1 cellular context compared by ENCODE assay signal in the genomic region with DNA sequence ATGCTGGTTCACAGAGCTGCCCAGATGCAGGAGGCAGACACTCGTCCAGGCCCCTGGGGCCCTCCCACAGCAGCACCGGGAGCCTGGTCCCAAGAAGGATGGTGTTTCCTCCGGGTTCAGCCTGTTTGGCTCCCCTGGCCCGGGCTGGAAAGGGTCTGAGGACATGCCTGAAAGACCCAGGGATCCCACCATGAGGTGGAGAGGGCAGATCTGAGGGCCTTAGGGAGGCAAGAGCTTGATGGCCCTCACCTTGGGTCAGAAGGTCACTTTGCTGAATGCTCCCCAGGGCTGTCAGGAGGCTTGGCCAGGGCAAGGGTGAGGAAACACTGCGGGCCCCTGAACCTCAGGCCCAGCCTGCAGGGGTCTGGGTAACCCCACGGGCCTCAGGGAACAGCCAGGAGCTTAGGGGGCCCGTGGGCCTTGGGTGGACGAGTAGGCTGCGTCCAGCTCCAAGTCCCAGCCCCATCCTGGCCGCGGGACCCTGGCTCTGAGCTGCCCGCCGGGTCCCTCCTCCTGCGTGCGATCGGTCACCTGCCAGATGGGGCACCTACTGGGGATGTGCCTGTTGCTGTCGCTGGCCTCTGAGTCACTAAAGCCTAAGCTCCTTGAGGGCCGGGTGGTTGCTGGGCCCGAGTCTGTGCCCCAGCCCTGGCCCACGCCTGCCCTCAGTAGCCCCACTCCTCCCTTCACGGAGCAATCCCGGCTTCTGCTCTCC.
TF ChIP-seq lines count a peak whose summit lies in the region.

No MANE protein-coding gene starts in this region.

TF ChIP-seq in GM23338, 12 proteins besides CTCF, POLR2A, EP300 and RAD21:
- TF ChIP-seq POLR2AphosphoS5 (IDR thresholded peaks at IDR 0.05; ENCODE audit: low read depth) (no peak), ZNF331 (CRISPR knock-in tag; IDR thresholded peaks at IDR 0.05; ENCODE audit: low read depth) (no peak), CREB1 (CRISPR knock-in tag; IDR thresholded peaks at IDR 0.05; ENCODE audit: low read depth) (no peak), NANOG (IDR thresholded peaks at IDR 0.05; ENCODE audit: borderline replicate concordance) (no peak), JUNB (IDR thresholded peaks at IDR 0.05; ENCODE audit: unreplicated experiment) (no peak), EZH2 (IDR thresholded peaks at IDR 0.05; ENCODE audit: low read depth, unreplicated experiment) (no peak)
- TF ChIP-seq, protein P1, sequence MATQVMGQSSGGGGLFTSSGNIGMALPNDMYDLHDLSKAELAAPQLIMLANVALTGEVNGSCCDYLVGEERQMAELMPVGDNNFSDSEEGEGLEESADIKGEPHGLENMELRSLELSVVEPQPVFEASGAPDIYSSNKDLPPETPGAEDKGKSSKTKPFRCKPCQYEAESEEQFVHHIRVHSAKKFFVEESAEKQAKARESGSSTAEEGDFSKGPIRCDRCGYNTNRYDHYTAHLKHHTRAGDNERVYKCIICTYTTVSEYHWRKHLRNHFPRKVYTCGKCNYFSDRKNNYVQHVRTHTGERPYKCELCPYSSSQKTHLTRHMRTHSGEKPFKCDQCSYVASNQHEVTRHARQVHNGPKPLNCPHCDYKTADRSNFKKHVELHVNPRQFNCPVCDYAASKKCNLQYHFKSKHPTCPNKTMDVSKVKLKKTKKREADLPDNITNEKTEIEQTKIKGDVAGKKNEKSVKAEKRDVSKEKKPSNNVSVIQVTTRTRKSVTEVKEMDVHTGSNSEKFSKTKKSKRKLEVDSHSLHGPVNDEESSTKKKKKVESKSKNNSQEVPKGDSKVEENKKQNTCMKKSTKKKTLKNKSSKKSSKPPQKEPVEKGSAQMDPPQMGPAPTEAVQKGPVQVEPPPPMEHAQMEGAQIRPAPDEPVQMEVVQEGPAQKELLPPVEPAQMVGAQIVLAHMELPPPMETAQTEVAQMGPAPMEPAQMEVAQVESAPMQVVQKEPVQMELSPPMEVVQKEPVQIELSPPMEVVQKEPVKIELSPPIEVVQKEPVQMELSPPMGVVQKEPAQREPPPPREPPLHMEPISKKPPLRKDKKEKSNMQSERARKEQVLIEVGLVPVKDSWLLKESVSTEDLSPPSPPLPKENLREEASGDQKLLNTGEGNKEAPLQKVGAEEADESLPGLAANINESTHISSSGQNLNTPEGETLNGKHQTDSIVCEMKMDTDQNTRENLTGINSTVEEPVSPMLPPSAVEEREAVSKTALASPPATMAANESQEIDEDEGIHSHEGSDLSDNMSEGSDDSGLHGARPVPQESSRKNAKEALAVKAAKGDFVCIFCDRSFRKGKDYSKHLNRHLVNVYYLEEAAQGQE (IDR thresholded peaks at IDR 0.05; ENCODE audit: unreplicated experiment) = no peak
- TF ChIP-seq, protein P2, sequence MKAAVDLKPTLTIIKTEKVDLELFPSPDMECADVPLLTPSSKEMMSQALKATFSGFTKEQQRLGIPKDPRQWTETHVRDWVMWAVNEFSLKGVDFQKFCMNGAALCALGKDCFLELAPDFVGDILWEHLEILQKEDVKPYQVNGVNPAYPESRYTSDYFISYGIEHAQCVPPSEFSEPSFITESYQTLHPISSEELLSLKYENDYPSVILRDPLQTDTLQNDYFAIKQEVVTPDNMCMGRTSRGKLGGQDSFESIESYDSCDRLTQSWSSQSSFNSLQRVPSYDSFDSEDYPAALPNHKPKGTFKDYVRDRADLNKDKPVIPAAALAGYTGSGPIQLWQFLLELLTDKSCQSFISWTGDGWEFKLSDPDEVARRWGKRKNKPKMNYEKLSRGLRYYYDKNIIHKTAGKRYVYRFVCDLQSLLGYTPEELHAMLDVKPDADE (IDR thresholded peaks at IDR 0.05) = no peak
- TF ChIP-seq, protein P3, sequence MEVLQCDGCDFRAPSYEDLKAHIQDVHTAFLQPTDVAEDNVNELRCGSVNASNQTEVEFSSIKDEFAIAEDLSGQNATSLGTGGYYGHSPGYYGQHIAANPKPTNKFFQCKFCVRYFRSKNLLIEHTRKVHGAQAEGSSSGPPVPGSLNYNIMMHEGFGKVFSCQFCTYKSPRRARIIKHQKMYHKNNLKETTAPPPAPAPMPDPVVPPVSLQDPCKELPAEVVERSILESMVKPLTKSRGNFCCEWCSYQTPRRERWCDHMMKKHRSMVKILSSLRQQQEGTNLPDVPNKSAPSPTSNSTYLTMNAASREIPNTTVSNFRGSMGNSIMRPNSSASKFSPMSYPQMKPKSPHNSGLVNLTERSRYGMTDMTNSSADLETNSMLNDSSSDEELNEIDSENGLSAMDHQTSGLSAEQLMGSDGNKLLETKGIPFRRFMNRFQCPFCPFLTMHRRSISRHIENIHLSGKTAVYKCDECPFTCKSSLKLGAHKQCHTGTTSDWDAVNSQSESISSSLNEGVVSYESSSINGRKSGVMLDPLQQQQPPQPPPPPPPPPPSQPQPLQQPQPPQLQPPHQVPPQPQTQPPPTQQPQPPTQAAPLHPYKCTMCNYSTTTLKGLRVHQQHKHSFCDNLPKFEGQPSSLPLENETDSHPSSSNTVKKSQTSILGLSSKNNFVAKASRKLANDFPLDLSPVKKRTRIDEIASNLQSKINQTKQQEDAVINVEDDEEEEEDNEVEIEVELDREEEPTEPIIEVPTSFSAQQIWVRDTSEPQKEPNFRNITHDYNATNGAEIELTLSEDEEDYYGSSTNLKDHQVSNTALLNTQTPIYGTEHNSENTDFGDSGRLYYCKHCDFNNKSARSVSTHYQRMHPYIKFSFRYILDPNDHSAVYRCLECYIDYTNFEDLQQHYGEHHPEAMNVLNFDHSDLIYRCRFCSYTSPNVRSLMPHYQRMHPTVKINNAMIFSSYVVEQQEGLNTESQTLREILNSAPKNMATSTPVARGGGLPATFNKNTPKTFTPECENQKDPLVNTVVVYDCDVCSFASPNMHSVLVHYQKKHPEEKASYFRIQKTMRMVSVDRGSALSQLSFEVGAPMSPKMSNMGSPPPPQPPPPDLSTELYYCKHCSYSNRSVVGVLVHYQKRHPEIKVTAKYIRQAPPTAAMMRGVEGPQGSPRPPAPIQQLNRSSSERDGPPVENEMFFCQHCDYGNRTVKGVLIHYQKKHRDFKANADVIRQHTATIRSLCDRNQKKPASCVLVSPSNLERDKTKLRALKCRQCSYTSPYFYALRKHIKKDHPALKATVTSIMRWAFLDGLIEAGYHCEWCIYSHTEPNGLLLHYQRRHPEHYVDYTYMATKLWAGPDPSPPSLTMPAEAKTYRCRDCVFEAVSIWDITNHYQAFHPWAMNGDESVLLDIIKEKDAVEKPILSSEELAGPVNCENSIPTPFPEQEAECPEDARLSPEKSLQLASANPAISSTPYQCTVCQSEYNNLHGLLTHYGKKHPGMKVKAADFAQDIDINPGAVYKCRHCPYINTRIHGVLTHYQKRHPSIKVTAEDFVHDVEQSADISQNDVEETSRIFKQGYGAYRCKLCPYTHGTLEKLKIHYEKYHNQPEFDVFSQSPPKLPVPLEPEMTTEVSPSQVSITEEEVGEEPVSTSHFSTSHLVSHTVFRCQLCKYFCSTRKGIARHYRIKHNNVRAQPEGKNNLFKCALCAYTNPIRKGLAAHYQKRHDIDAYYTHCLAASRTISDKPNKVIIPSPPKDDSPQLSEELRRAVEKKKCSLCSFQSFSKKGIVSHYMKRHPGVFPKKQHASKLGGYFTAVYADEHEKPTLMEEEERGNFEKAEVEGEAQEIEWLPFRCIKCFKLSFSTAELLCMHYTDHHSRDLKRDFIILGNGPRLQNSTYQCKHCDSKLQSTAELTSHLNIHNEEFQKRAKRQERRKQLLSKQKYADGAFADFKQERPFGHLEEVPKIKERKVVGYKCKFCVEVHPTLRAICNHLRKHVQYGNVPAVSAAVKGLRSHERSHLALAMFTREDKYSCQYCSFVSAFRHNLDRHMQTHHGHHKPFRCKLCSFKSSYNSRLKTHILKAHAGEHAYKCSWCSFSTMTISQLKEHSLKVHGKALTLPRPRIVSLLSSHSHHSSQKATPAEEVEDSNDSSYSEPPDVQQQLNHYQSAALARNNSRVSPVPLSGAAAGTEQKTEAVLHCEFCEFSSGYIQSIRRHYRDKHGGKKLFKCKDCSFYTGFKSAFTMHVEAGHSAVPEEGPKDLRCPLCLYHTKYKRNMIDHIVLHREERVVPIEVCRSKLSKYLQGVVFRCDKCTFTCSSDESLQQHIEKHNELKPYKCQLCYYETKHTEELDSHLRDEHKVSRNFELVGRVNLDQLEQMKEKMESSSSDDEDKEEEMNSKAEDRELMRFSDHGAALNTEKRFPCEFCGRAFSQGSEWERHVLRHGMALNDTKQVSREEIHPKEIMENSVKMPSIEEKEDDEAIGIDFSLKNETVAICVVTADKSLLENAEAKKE (CRISPR knock-in tag; IDR thresholded peaks at IDR 0.05) = no peak
